In the genomic region with DNA sequence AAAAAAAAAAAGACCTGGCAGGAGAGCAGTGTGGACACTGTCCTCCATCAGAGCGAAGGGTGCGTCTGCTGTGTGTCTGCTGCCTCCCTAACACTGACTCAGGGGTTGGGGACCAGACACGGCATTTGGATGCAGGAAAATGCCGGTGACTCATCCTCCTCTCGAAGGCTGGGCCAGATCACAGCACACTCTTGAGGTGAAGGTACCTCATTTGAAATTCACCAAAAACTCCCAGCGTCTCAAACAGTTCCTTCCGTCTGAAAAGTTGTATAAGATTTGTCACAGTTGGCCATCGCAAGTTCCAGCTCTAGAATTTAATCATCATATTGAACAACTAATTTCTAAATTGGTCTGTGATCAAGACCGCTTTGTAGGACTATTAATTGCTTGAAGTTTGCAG, we compare ENCODE assay signal across 15 cellular contexts.
DNase-seq lines count a peak whose midpoint lies in the region; ATAC-seq and TF ChIP-seq lines count a peak whose summit lies in the region.
"Had no signal": no experiment of that assay in that cellular context is flagged by ENCODE, and none has a peak within 500 bp of the region (broad histone marks: within the 10 kb centered on the region; RNA-seq: fewer than 3 reads in every experiment).

No MANE protein-coding gene starts in this region.

- no peak overlapping the region for H3K4me3 ChIP-seq in fibroblast of villous mesenchyme (ENCODE audit: low read depth, low read length)
- H3K4me3 ChIP-seq: right atrium auricular region had no signal

- H3K4me1 Mint-ChIP-seq in natural killer cell treated with Interleukin-12 subunit alpha and Interleukin-12 subunit beta and Interleukin-15 and Interleukin-18, amount 100 ng/mL, for 72 hours (ENCODE audit: low read depth in 2 of 2): peaks cover 16 to 41% of the 10 kb centered on the region in 2 donors
- peaks cover 10 to 14% of the 10 kb centered on the region in 2 donors for H3K4me1 Mint-ChIP-seq in natural killer cell
- H3K4me1 Mint-ChIP-seq in activated CD4-positive, alpha-beta T cell treated with anti-CD3 and anti-CD28 coated beads, Interleukin-2, amount 10 ng/mL, durations not matched to agents 24 days and 14 days: peaks cover 54% of the 10 kb centered on the region
- H3K4me1 Mint-ChIP-seq in stimulated activated naive CD8-positive, alpha-beta T cell treated with anti-CD3 and anti-CD28 coated beads, Interleukin-15, Interleukin-2, amounts not matched to agents 100 ng/mL and 50 ng/mL, for 24 hours (ENCODE audit: low read depth): peaks cover 52% of the 10 kb centered on the region

- peak in 1 of 2 donors; percentile 77 for ATAC-seq in natural killer cell treated with Interleukin-12 subunit alpha and Interleukin-12 subunit beta and Interleukin-15 and Interleukin-18, amount 100 ng/mL, for 72 hours
- no peak for ATAC-seq in natural killer cell
- ATAC-seq in Right ventricle myocardium superior (ENCODE audit: poor library complexity): no peak
- ATAC-seq in GM21367 (IDR thresholded peaks at IDR 0.05; ENCODE audit: unreplicated experiment): no peak
- ATAC-seq in GM18517 (IDR thresholded peaks at IDR 0.05; ENCODE audit: unreplicated experiment): no peak
- ATAC-seq: HCT116 had no signal

- no peak for TF ChIP-seq CTCF in natural killer cell (IDR thresholded peaks at IDR 0.05)
- TF ChIP-seq CTCF in fibroblast of villous mesenchyme (IDR thresholded peaks at IDR 0.05; ENCODE audit: insufficient read depth, low read depth, low read length): peak; percentile 3

- intact Hi-C loops in natural killer cell (cut with micrococcal nuclease): no loop called here
- intact Hi-C loops in activated CD4-positive, alpha-beta T cell treated with anti-CD3 and anti-CD28 coated beads, Interleukin-2, amount 10 ng/mL, durations not matched to agents 24 days and 14 days (cut with micrococcal nuclease): loop anchor here (1.0 kb wide), 1 partner anchor 65 kb away; no protein-coding TSS in a partner anchor
- intact Hi-C loops in Right ventricle myocardium superior (cut with DNase I): no loop called here

- peak overlapping the region in 1 of 2 donors; percentile 73 for H3K27ac Mint-ChIP-seq in natural killer cell treated with Interleukin-12 subunit alpha and Interleukin-12 subunit beta and Interleukin-15 and Interleukin-18, amount 100 ng/mL, for 72 hours
- H3K27ac Mint-ChIP-seq in natural killer cell: no peak overlapping the region
- peak overlapping the region; percentile 81 for H3K27ac Mint-ChIP-seq in activated CD4-positive, alpha-beta T cell treated with anti-CD3 and anti-CD28 coated beads, Interleukin-2, amount 10 ng/mL, durations not matched to agents 24 days and 14 days
- peak overlapping the region; percentile 67 for H3K27ac Mint-ChIP-seq in stimulated activated naive CD8-positive, alpha-beta T cell treated with anti-CD3 and anti-CD28 coated beads, Interleukin-15, Interleukin-2, amounts not matched to agents 100 ng/mL and 50 ng/mL, for 24 hours
- H3K27ac Mint-ChIP-seq: activated naive CD8-positive, alpha-beta T cell; CD14-positive monocyte; memory B cell had no signal

- peak overlapping the region; percentile 53 for H3K4me3 Mint-ChIP-seq in natural killer cell treated with Interleukin-12 subunit alpha and Interleukin-12 subunit beta and Interleukin-15 and Interleukin-18, amount 100 ng/mL, for 72 hours
- no peak overlapping the region for H3K4me3 Mint-ChIP-seq in natural killer cell
- H3K4me3 Mint-ChIP-seq in activated CD4-positive, alpha-beta T cell treated with anti-CD3 and anti-CD28 coated beads, Interleukin-2, amount 10 ng/mL, durations not matched to agents 24 days and 14 days: peak overlapping the region; percentile 32
- H3K4me3 Mint-ChIP-seq in stimulated activated naive CD8-positive, alpha-beta T cell treated with anti-CD3 and anti-CD28 coated beads, Interleukin-15, Interleukin-2, amounts not matched to agents 100 ng/mL and 50 ng/mL, for 24 hours: no peak overlapping the region
- H3K4me3 Mint-ChIP-seq: activated naive CD8-positive, alpha-beta T cell; CD14-positive monocyte; memory B cell had no signal

- H3K9me3 Mint-ChIP-seq in natural killer cell treated with Interleukin-12 subunit alpha and Interleukin-12 subunit beta and Interleukin-15 and Interleukin-18, amount 100 ng/mL, for 72 hours: no peaks in the 10 kb centered on the region
- no peaks in the 10 kb centered on the region for H3K9me3 Mint-ChIP-seq in natural killer cell
- H3K9me3 Mint-ChIP-seq in activated CD4-positive, alpha-beta T cell treated with anti-CD3 and anti-CD28 coated beads, Interleukin-2, amount 10 ng/mL, durations not matched to agents 24 days and 14 days: no peaks in the 10 kb centered on the region
- no peaks in the 10 kb centered on the region for H3K9me3 Mint-ChIP-seq in stimulated activated naive CD8-positive, alpha-beta T cell treated with anti-CD3 and anti-CD28 coated beads, Interleukin-15, Interleukin-2, amounts not matched to agents 100 ng/mL and 50 ng/mL, for 24 hours
- H3K9me3 Mint-ChIP-seq: CD14-positive monocyte, memory B cell had no signal

- H3K36me3 Mint-ChIP-seq in natural killer cell treated with Interleukin-12 subunit alpha and Interleukin-12 subunit beta and Interleukin-15 and Interleukin-18, amount 100 ng/mL, for 72 hours: no peaks in the 10 kb centered on the region
- H3K36me3 Mint-ChIP-seq in natural killer cell: no peaks in the 10 kb centered on the region
- H3K36me3 Mint-ChIP-seq in activated CD4-positive, alpha-beta T cell treated with anti-CD3 and anti-CD28 coated beads, Interleukin-2, amount 10 ng/mL, durations not matched to agents 24 days and 14 days (ENCODE audit: low read depth): peaks cover 3% of the 10 kb centered on the region
- no peaks in the 10 kb centered on the region for H3K36me3 Mint-ChIP-seq in stimulated activated naive CD8-positive, alpha-beta T cell treated with anti-CD3 and anti-CD28 coated beads, Interleukin-15, Interleukin-2, amounts not matched to agents 100 ng/mL and 50 ng/mL, for 24 hours (ENCODE audit: low read depth)
- H3K36me3 Mint-ChIP-seq: activated naive CD8-positive, alpha-beta T cell; CD14-positive monocyte; memory B cell had no signal

- H3K27me3 Mint-ChIP-seq in natural killer cell treated with Interleukin-12 subunit alpha and Interleukin-12 subunit beta and Interleukin-15 and Interleukin-18, amount 100 ng/mL, for 72 hours: no peaks in the 10 kb centered on the region
- peaks cover 0 to 3% of the 10 kb centered on the region in 2 donors for H3K27me3 Mint-ChIP-seq in natural killer cell (ENCODE audit: low read depth in 2 of 2)
- H3K27me3 Mint-ChIP-seq in activated CD4-positive, alpha-beta T cell treated with anti-CD3 and anti-CD28 coated beads, Interleukin-2, amount 10 ng/mL, durations not matched to agents 24 days and 14 days: no peaks in the 10 kb centered on the region
- H3K27me3 Mint-ChIP-seq in stimulated activated naive CD8-positive, alpha-beta T cell treated with anti-CD3 and anti-CD28 coated beads, Interleukin-15, Interleukin-2, amounts not matched to agents 100 ng/mL and 50 ng/mL, for 24 hours: peaks cover 7% of the 10 kb centered on the region
- H3K27me3 Mint-ChIP-seq: activated naive CD8-positive, alpha-beta T cell had no signal

- DNase-seq in natural killer cell treated with Interleukin-12 subunit alpha and Interleukin-12 subunit beta and Interleukin-15 and Interleukin-18, amount 100 ng/mL, for 72 hours (ENCODE audit: low spot score): no peak
- DNase-seq in natural killer cell: no peak
- peak; percentile 76 for DNase-seq in activated CD4-positive, alpha-beta T cell treated with anti-CD3 and anti-CD28 coated beads, Interleukin-2, amount 10 ng/mL, durations not matched to agents 24 days and 14 days
- DNase-seq in fibroblast of villous mesenchyme (ENCODE audit: low read depth): peak; percentile 71
- DNase-seq in Right ventricle myocardium superior: no peak
- DNase-seq: NCI-H2081 treated with DMSO at 0.1 percent for 48 hours, substantia nigra had no signal

Comparison
In these comparisons a context has a peak if more than half of its experiments do, and no peak if none do; other contexts are left out.
1. H3K4me3 Mint-ChIP-seq: peak in natural killer cell treated with Interleukin-12 subunit alpha and Interleukin-12 subunit beta and Interleukin-15 and Interleukin-18, amount 100 ng/mL, for 72 hours (single experiment) and activated CD4-positive, alpha-beta T cell treated with anti-CD3 and anti-CD28 coated beads, Interleukin-2, amount 10 ng/mL, durations not matched to agents 24 days and 14 days (single experiment); none in natural killer cell (single experiment) and stimulated activated naive CD8-positive, alpha-beta T cell treated with anti-CD3 and anti-CD28 coated beads, Interleukin-15, Interleukin-2, amounts not matched to agents 100 ng/mL and 50 ng/mL, for 24 hours (single experiment).
2. DNase-seq: peak in activated CD4-positive, alpha-beta T cell treated with anti-CD3 and anti-CD28 coated beads, Interleukin-2, amount 10 ng/mL, durations not matched to agents 24 days and 14 days (single experiment) and fibroblast of villous mesenchyme (single experiment); none in natural killer cell treated with Interleukin-12 subunit alpha and Interleukin-12 subunit beta and Interleukin-15 and Interleukin-18, amount 100 ng/mL, for 72 hours (single experiment), natural killer cell (single experiment) and Right ventricle myocardium superior (single experiment).
3. H3K27ac Mint-ChIP-seq: peak in activated CD4-positive, alpha-beta T cell treated with anti-CD3 and anti-CD28 coated beads, Interleukin-2, amount 10 ng/mL, durations not matched to agents 24 days and 14 days (single experiment) and stimulated activated naive CD8-positive, alpha-beta T cell treated with anti-CD3 and anti-CD28 coated beads, Interleukin-15, Interleukin-2, amounts not matched to agents 100 ng/mL and 50 ng/mL, for 24 hours (single experiment); none in natural killer cell (0 of 2).